In genomic region chr4:87017580-87018061, GRCh38 we compare ENCODE assay signal across 10 cellular contexts.
DNase-seq lines count a peak whose midpoint lies in the region; ATAC-seq, FAIRE-seq and TF ChIP-seq lines count a peak whose summit lies in the region.
"Had no signal": no experiment of that assay in that cellular context is flagged by ENCODE, and none has a peak within 500 bp of the region (broad histone marks: within the 10 kb centered on the region; RNA-seq: fewer than 3 reads in every experiment).

No MANE protein-coding gene starts in this region.

- intact Hi-C loops in GM12878 (cut with micrococcal nuclease; ENCODE audit: unreplicated experiment), result no loop called here

- TF ChIP-seq CTCF in BJ (IDR thresholded peaks at IDR 0.05; ENCODE audit: insufficient read depth, low read depth, low read length) (no peak), Loucy (conservative IDR thresholded peaks at IDR 0.05; ENCODE audit: low read length) (no peak), GM12878 (IDR thresholded peaks at IDR 0.05 in 2 of 3, conservative IDR thresholded peaks at IDR 0.05 in 1 of 3; ENCODE audit: control insufficient read depth in 2 of 3, extremely low read depth in 1 of 3, insufficient read depth in 1 of 3, low read depth in 3 of 3, low read length in 3 of 3) (no peak)

- H3K79me2 ChIP-seq in Loucy (ENCODE audit: insufficient read depth, low read length) (peaks cover 97% of the 10 kb centered on the region), GM12878 (ENCODE audit: control insufficient read depth, insufficient read depth, low read length) (peaks cover 97% of the 10 kb centered on the region)

- DNase-seq in BJ (ENCODE audit: low read depth), result peak; percentile 58
- DNase-seq in GM12878 (ENCODE audit: low read depth, low spot score), result no peak
- DNase-seq in naive thymus-derived CD8-positive, alpha-beta T cell, result no peak
- DNase-seq in HEK293T (ENCODE audit: extremely low spot score), result no peak
- DNase-seq: activated CD4-positive, alpha-beta memory T cell treated with anti-CD3 and anti-CD28 coated beads for 36 hours had no signal

- no peaks in the 10 kb centered on the region for H3K27me3 Mint-ChIP-seq in naive thymus-derived CD8-positive, alpha-beta T cell
- H3K27me3 Mint-ChIP-seq: activated CD4-positive, alpha-beta memory T cell treated with anti-CD3 and anti-CD28 coated beads for 36 hours; dendritic cell treated with granulocyte-macrophage colony-stimulating factor and Interleukin-4, amounts not matched to agents 40 ng/mL and 50 ng/mL, for 4 days had no signal

- in situ Hi-C loops in GM12878 (cut with MboI), result no loop called here

- H3K9ac ChIP-seq in Loucy (ENCODE audit: low read depth, low read length, poor library complexity, severe bottlenecking), result no peak overlapping the region
- no peak overlapping the region for H3K9ac ChIP-seq in GM12878 (ENCODE audit: control insufficient read depth, insufficient read depth, low read length)

- H2AFZ ChIP-seq in Loucy (ENCODE audit: low read length), result no peak overlapping the region
- H2AFZ ChIP-seq in GM12878 (ENCODE audit: control insufficient read depth, low read depth, low read length), result no peak overlapping the region

- no peak for TF ChIP-seq EP300 in GM12878 (IDR thresholded peaks at IDR 0.05; ENCODE audit: borderline replicate concordance in 1 of 2, control insufficient read depth in 1 of 2, low read depth in 2 of 2, low read length in 2 of 2)

- H3K4me2 ChIP-seq in Loucy (ENCODE audit: low read depth, low read length, poor library complexity, severe bottlenecking) (peak overlapping the region; percentile 10), GM12878 (ENCODE audit: control insufficient read depth, insufficient read depth) (0 out of 2 replicates have a peak overlapping the region, but pooled peaks have one; percentile 69)

- H3K9me3 Mint-ChIP-seq in naive thymus-derived CD8-positive, alpha-beta T cell, result no peaks in the 10 kb centered on the region
- H3K9me3 Mint-ChIP-seq: activated CD4-positive, alpha-beta memory T cell treated with anti-CD3 and anti-CD28 coated beads for 36 hours; dendritic cell treated with granulocyte-macrophage colony-stimulating factor and Interleukin-4, amounts not matched to agents 40 ng/mL and 50 ng/mL, for 4 days had no signal

- peak overlapping the region in 3 of 10 donors; percentile 17 to 86 (median 56) for H3K27ac Mint-ChIP-seq in naive thymus-derived CD8-positive, alpha-beta T cell

- RAD21 ChIA-PET in GM12878 (lab: Charles Lee; ENCODE audit: unreplicated experiment), result interaction anchor here (0.6 to 1.5 kb wide), 6 partner anchors 8 to 96 kb away, joined by 3 to 7 read pairs (median 3); no protein-coding TSS in a partner anchor

- H3K4me3 ChIP-seq in BJ (ENCODE audit: low read depth, low read length) (no peak overlapping the region), Loucy (ENCODE audit: low read length, poor library complexity, severe bottlenecking) (no peak overlapping the region), GM12878 (no peak overlapping the region)

- CTCF ChIA-PET in BJ (lab: Yijun Ruan, JAX), result interaction anchor here (1.0 kb wide), 1 partner anchor 76 kb away, joined by 4 read pairs; no protein-coding TSS in a partner anchor
- CTCF ChIA-PET in GM12878 (lab: Yijun Ruan, JAX), result interaction anchor here (1.5 kb wide), 1 partner anchor 8 kb away, joined by 4 read pairs; no protein-coding TSS in a partner anchor
- CTCF ChIA-PET in HEK293T (lab: Yijun Ruan, JAX), result no interaction called here

- H3K9me3 ChIP-seq in Loucy (ENCODE audit: insufficient read depth, low read depth, low read length) (no peaks in the 10 kb centered on the region), GM12878 (replicated peaks; ENCODE audit: control insufficient read depth, insufficient read depth, low read length) (no peaks in the 10 kb centered on the region; the same call in 2 of the 3 replicates)

- H4K20me1 ChIP-seq in Loucy (ENCODE audit: insufficient read depth, low read length, poor library complexity, severe bottlenecking) (peaks cover 83% of the 10 kb centered on the region), GM12878 (ENCODE audit: control insufficient read depth, insufficient read depth) (no peaks in the 10 kb centered on the region)

- no peak for TF ChIP-seq RAD21 in GM12878 (IDR thresholded peaks at IDR 0.05; ENCODE audit: insufficient read depth, low read depth, low read length)

- H3K9me2 ChIP-seq in Loucy (replicated peaks; ENCODE audit: low read depth, low read length), result no peaks in the 10 kb centered on the region

- peak overlapping the region in 4 of 10 donors; percentile 3 to 38 (median 5) for H3K4me3 Mint-ChIP-seq in naive thymus-derived CD8-positive, alpha-beta T cell
- H3K4me3 Mint-ChIP-seq: activated CD4-positive, alpha-beta memory T cell treated with anti-CD3 and anti-CD28 coated beads for 36 hours; dendritic cell treated with granulocyte-macrophage colony-stimulating factor and Interleukin-4, amounts not matched to agents 40 ng/mL and 50 ng/mL, for 4 days had no signal

- 0 out of 2 replicates have a peak overlapping the region, but pooled peaks have one; percentile 78 for H3K27ac ChIP-seq in GM12878 (ENCODE audit: control insufficient read depth, insufficient read depth)

- 96% methylated on average over 8 of the region's 8 CpGs for WGBS in GM12878 (ENCODE audit: insufficient coverage, insufficient replicate concordance, low lambda C conversion rate, missing lambda C conversion rate)

- no peak for ATAC-seq in GM12878
- ATAC-seq in naive thymus-derived CD8-positive, alpha-beta T cell, result peak; percentile 28 to 67
- no peak for ATAC-seq in HG03196 (IDR thresholded peaks at IDR 0.05; ENCODE audit: unreplicated experiment)
- no peak for ATAC-seq in HG03039 (IDR thresholded peaks at IDR 0.05; ENCODE audit: unreplicated experiment)
- ATAC-seq in GM19463 (IDR thresholded peaks at IDR 0.05; ENCODE audit: unreplicated experiment), result no peak

- no peaks in the 10 kb centered on the region for H3K36me3 ChIP-seq in BJ (ENCODE audit: control insufficient read depth, insufficient read depth, low read length)
- H3K36me3 ChIP-seq in Loucy (ENCODE audit: insufficient read depth, low read length), result no peaks in the 10 kb centered on the region
- H3K36me3 ChIP-seq in GM12878 (ENCODE audit: control insufficient read depth in 2 of 2, insufficient read depth in 2 of 2, low read length in 1 of 2), result no peaks in the 10 kb centered on the region; a peak in 1 of 4 replicates

- H3K4me1 ChIP-seq in Loucy (ENCODE audit: insufficient read depth, low read length, poor library complexity, severe bottlenecking) (peaks cover 67% of the 10 kb centered on the region), GM12878 (ENCODE audit: control insufficient read depth, insufficient read depth, low read length) (peaks cover 46% of the 10 kb centered on the region)

- no TSS peak for BruUV-seq in GM12878 (replicated peaks; lab: Mats Ljungman, UMichigan)

- H3K27me3 ChIP-seq in BJ (ENCODE audit: control insufficient read depth, insufficient read depth, low read length) (no peaks in the 10 kb centered on the region), Loucy (ENCODE audit: insufficient read depth, low read length, poor library complexity, severe bottlenecking) (no peaks in the 10 kb centered on the region), GM12878 (replicated peaks in 1 of 2; ENCODE audit: control insufficient read depth in 2 of 2, insufficient read depth in 2 of 2, low read length in 1 of 2) (no peaks in the 10 kb centered on the region)

- peaks cover 0 to 3% (median 0%) of the 10 kb centered on the region in 3 donors for H3K36me3 Mint-ChIP-seq in naive thymus-derived CD8-positive, alpha-beta T cell

- H3F3A ChIP-seq in Loucy (ENCODE audit: low read depth), result 0 out of 2 replicates have a peak, but pooled peaks cover 2% of the 10 kb centered on the region

- no peak for FAIRE-seq in GM12878 (lab: Jason Lieb, UNC)

- POLR2A ChIA-PET in BJ (lab: Charles Lee) (interaction anchor here (0.5 kb wide), 1 partner anchor 58 kb away, joined by 4 read pairs; no protein-coding TSS in a partner anchor), GM12878 (lab: Charles Lee) (interaction anchor here (1.2 to 3.2 kb wide), 2 partner anchors 9 to 56 kb away, joined by 3 to 18 read pairs; no protein-coding TSS in a partner anchor), HEK293T (lab: Yijun Ruan, JAX) (interaction anchor here (1.5 kb wide), 1 partner anchor 11 kb away, joined by 5 read pairs; no protein-coding TSS in a partner anchor)
- POLR2A ChIA-PET in naive thymus-derived CD8-positive, alpha-beta T cell (lab: Charles Lee), result interaction anchor here (0.6 to 0.7 kb wide), 2 partner anchors 17 to 655 kb away, joined by 3 to 4 read pairs; no protein-coding TSS in a partner anchor

- TF ChIP-seq POLR2A in GM12878 (IDR thresholded peaks at IDR 0.05; ENCODE audit: low read depth, low read length), result no peak

- H3K4me1 Mint-ChIP-seq in naive thymus-derived CD8-positive, alpha-beta T cell, result peaks cover 21 to 94% (median 83%) of the 10 kb centered on the region in 4 donors

- SMC1A ChIA-PET in GM12878 (lab: Charles Lee; ENCODE audit: uncharacterized antibody, unreplicated experiment), result interaction anchor here (0.6 to 2.9 kb wide), 10 partner anchors 8 to 401 kb away, joined by 3 to 15 read pairs (median 3); partner anchors contain the start of gene AFF1

TF ChIP-seq in GM12878, 131 proteins besides CTCF, POLR2A, EP300 and RAD21 (continues in another document):
- TF ChIP-seq BACH1 (IDR thresholded peaks at IDR 0.05; ENCODE audit: borderline replicate concordance) (no peak), MEF2A (IDR thresholded peaks at IDR 0.05; ENCODE audit: insufficient read depth, low read depth, low read length) (no peak), TCF3 (IDR thresholded peaks at IDR 0.05; ENCODE audit: borderline replicate concordance, insufficient read depth, low read depth, low read length) (no peak), SUPT20H (IDR thresholded peaks at IDR 0.05; ENCODE audit: borderline replicate concordance, control insufficient read depth, low read depth, low read length) (no peak), ZNF24 (IDR thresholded peaks at IDR 0.05) (0 out of 2 replicates have a peak, but pooled peaks have one; percentile 44)

TF ChIP-seq in HEK293T, 16 proteins besides CTCF, POLR2A, EP300 and RAD21 (continues in another document):
- TF ChIP-seq PKNOX1 (IDR thresholded peaks at IDR 0.05) (no peak), ARNT (IDR thresholded peaks at IDR 0.05) (no peak), SUZ12 (IDR thresholded peaks at IDR 0.05) (no peak), LEF1 (IDR thresholded peaks at IDR 0.05; ENCODE audit: borderline replicate concordance) (no peak), FOXA1 (IDR thresholded peaks at IDR 0.05) (no peak), ELF4 (IDR thresholded peaks at IDR 0.05) (no peak), FOXK2 (IDR thresholded peaks at IDR 0.05) (no peak), FOXM1 (IDR thresholded peaks at IDR 0.05; ENCODE audit: borderline replicate concordance) (no peak)

Comparison
In these comparisons a context has a peak if more than half of its experiments do, and no peak if none do; other contexts are left out.
1. ATAC-seq: peak in naive thymus-derived CD8-positive, alpha-beta T cell (2 of 2); none in GM12878 (single experiment), HG03196 (single experiment), HG03039 (single experiment) and GM19463 (single experiment).